Comparison of ENCODE assay signal across 1 cellular context in the genomic region with DNA sequence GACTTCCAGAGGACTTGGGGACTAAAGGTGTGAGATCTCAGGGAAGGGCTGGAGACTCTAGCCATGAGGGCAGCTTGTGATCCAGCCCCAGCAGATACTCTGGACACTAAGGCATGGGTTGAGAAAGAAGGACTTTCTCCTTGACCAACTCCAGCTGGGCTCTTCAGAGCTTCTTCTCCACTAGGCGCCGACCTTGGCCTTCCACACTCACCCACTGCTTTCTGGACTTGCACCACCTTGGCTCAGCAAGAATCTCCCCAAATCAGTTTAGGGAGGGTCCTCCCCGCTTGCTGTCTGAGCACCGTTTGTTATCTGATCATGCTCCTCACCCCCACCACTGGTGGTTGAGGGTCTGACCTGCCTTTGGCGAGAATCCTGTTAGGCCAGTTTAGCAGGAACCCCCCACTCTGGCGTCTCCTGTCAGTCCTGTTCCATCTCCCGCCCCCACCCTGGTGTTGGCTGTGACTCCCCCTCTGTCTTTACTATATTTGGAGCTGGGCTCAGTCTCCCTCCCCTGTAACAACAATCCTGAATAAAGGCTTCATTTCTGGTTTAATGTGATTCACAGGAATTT. TPM values are rescaled to one million over a fixed set of nuclear protein-coding genes. Genes with fewer than 3 reads are reported as not detected.
"Had no signal": no experiment of that assay in that cellular context is flagged by ENCODE, and none has a peak within 500 bp of the region (broad histone marks: within the 10 kb centered on the region; RNA-seq: fewer than 3 reads in every experiment).

No MANE protein-coding gene starts in this region.

RNA-seq across cellular contexts. Expression of gene APOL4, which starts 27.3 kb away (rescaled TPM):
- total RNA-seq: epithelial cell of proximal tubule had no signal
